ENCODE assay signal across 20 cellular contexts in genomic region chr12:56728139-56728861, GRCh38. TPM values are rescaled to one million over a fixed set of nuclear protein-coding genes. Genes with fewer than 3 reads are reported as not detected.
DNase-seq lines count a peak whose midpoint lies in the region; ATAC-seq and TF ChIP-seq lines count a peak whose summit lies in the region.
"Had no signal": no experiment of that assay in that cellular context is flagged by ENCODE, and none has a peak within 500 bp of the region (broad histone marks: within the 10 kb centered on the region; RNA-seq: fewer than 3 reads in every experiment).

No MANE protein-coding gene starts in this region.

- H3K36me3 ChIP-seq in neutrophil: peaks cover 8% of the 10 kb centered on the region

- CTCF ChIA-PET in activated CD8-positive, alpha-beta memory T cell treated with anti-CD3 and anti-CD28 coated beads, Interleukin-2, amount 10 ng/mL, durations not matched to agents 7 days and 5 days (lab: Charles Lee): interaction anchor here (1.2 kb wide), 1 partner anchor 384 kb away, joined by 3 read pairs; no protein-coding TSS in a partner anchor

- H3K9me3 ChIP-seq in neutrophil: no peaks in the 10 kb centered on the region
- H3K9me3 ChIP-seq: BLaER1, SJSA1 had no signal

- H3K4me1 Mint-ChIP-seq in activated CD8-positive, alpha-beta memory T cell treated with anti-CD3 and anti-CD28 coated beads, Interleukin-2, amount 10 ng/mL, durations not matched to agents 7 days and 5 days: peaks cover 19% of the 10 kb centered on the region

- ATAC-seq in activated CD8-positive, alpha-beta memory T cell treated with anti-CD3 and anti-CD28 coated beads, Interleukin-2, amount 10 ng/mL, durations not matched to agents 7 days and 5 days: no peak
- ATAC-seq in HG03520 (IDR thresholded peaks at IDR 0.05; ENCODE audit: unreplicated experiment) (no peak), GM21515 (IDR thresholded peaks at IDR 0.05; ENCODE audit: unreplicated experiment) (no peak)

- no peak overlapping the region for H3K4me3 Mint-ChIP-seq in activated CD8-positive, alpha-beta memory T cell treated with anti-CD3 and anti-CD28 coated beads, Interleukin-2, amount 10 ng/mL, durations not matched to agents 7 days and 5 days

- TF ChIP-seq CTCF in HL-60 (IDR thresholded peaks at IDR 0.05; ENCODE audit: insufficient read depth, low read length) (no peak), VCaP (conservative IDR thresholded peaks at IDR 0.05) (no peak), neutrophil (IDR thresholded peaks at IDR 0.05) (no peak)

- H3K27me3 ChIP-seq in HL-60 (ENCODE audit: insufficient read depth, poor library complexity, severe bottlenecking) (no peaks in the 10 kb centered on the region), neutrophil (no peaks in the 10 kb centered on the region)
- H3K27me3 ChIP-seq: BLaER1, SJSA1 had no signal

- H3K4me1 ChIP-seq in neutrophil (ENCODE audit: control insufficient read depth in 1 of 2, insufficient read depth in 1 of 2, low read depth in 1 of 2, low read length in 1 of 2): peaks cover 23 to 24% of the 10 kb centered on the region in 2 experiments

- H3K4me3 ChIP-seq in HL-60 (replicated peaks; ENCODE audit: insufficient read depth, low read length): no peak overlapping the region
- no peak overlapping the region for H3K4me3 ChIP-seq in neutrophil (ENCODE audit: low read depth in 1 of 2, low read length in 1 of 2)
- H3K4me3 ChIP-seq: BLaER1, PC-9, SJSA1 had no signal

- no peaks in the 10 kb centered on the region for H3K9me3 Mint-ChIP-seq in activated CD8-positive, alpha-beta memory T cell treated with anti-CD3 and anti-CD28 coated beads, Interleukin-2, amount 10 ng/mL, durations not matched to agents 7 days and 5 days (ENCODE audit: low read depth)
- H3K9me3 Mint-ChIP-seq: CD8-positive, alpha-beta memory T cell; IgD-negative memory B cell had no signal

- H3K27ac ChIP-seq in HL-60 (replicated peaks) (peak overlapping the region; percentile 32), VCaP (peak overlapping the region; percentile 99), neutrophil (peak overlapping the region; percentile 38)
- H3K27ac ChIP-seq: BLaER1, PC-9, SJSA1 had no signal

- peaks cover 59% of the 10 kb centered on the region for H3K36me3 Mint-ChIP-seq in activated CD8-positive, alpha-beta memory T cell treated with anti-CD3 and anti-CD28 coated beads, Interleukin-2, amount 10 ng/mL, durations not matched to agents 7 days and 5 days

- no peaks in the 10 kb centered on the region for H3K27me3 Mint-ChIP-seq in activated CD8-positive, alpha-beta memory T cell treated with anti-CD3 and anti-CD28 coated beads, Interleukin-2, amount 10 ng/mL, durations not matched to agents 7 days and 5 days
- H3K27me3 Mint-ChIP-seq: CD8-positive, alpha-beta memory T cell; IgD-negative memory B cell had no signal

- no peak for DNase-seq in activated CD8-positive, alpha-beta memory T cell treated with anti-CD3 and anti-CD28 coated beads, Interleukin-2, amount 10 ng/mL, durations not matched to agents 7 days and 5 days
- DNase-seq in activated CD8-positive, alpha-beta memory T cell treated with anti-CD3 and anti-CD28 coated beads for 24 hours: no peak
- DNase-seq in HL-60 (ENCODE audit: low read depth in 1 of 2, low spot score in 1 of 2): no peak
- DNase-seq in GDM1 (lab: John Stamatoyannopoulos, UW): no peak
- DNase-seq: CD8-positive, alpha-beta memory T cell; DMS79; H7; MM.1S; NCI-H1694 treated with DMSO at 0.1 percent for 48 hours; NCI-H2227 treated with DMSO at 0.1 percent for 48 hours; NCI-H524; PC-9; SW 1271 had no signal

- peak overlapping the region; percentile 24 for H3K27ac Mint-ChIP-seq in activated CD8-positive, alpha-beta memory T cell treated with anti-CD3 and anti-CD28 coated beads, Interleukin-2, amount 10 ng/mL, durations not matched to agents 7 days and 5 days

RNA-seq across cellular contexts. Expression of gene NACA, which starts 3.2 kb away (rescaled TPM):
- total RNA-seq in activated CD8-positive, alpha-beta memory T cell treated with anti-CD3 and anti-CD28 coated beads, Interleukin-2, amount 10 ng/mL, durations not matched to agents 7 days and 5 days: 100 to 1,000 TPM; 723 to 803 TPM

RNA-seq across cellular contexts. Expression of gene PRIM1, which starts 23.8 kb away (rescaled TPM):
- 10 to 100 TPM; 62.9 to 65.3 TPM for total RNA-seq in activated CD8-positive, alpha-beta memory T cell treated with anti-CD3 and anti-CD28 coated beads, Interleukin-2, amount 10 ng/mL, durations not matched to agents 7 days and 5 days

RNA-seq across cellular contexts. Expression of gene HSD17B6, which starts 34.8 kb away (rescaled TPM):
- 1 to 10 TPM; 2.9 to 4.5 TPM for total RNA-seq in activated CD8-positive, alpha-beta memory T cell treated with anti-CD3 and anti-CD28 coated beads, Interleukin-2, amount 10 ng/mL, durations not matched to agents 7 days and 5 days

RNA-seq across cellular contexts. Expression of gene PTGES3, which starts 40.2 kb away (rescaled TPM):
- total RNA-seq in activated CD8-positive, alpha-beta memory T cell treated with anti-CD3 and anti-CD28 coated beads, Interleukin-2, amount 10 ng/mL, durations not matched to agents 7 days and 5 days: 100 to 1,000 TPM; 241 to 268 TPM

Comparison
In these comparisons a context has a peak if more than half of its experiments do, and no peak if none do; other contexts are left out.
1. H3K27ac ChIP-seq: peak in every context shown above with its lines; median percentile 99 in VCaP; 38 in neutrophil; 32 in HL-60.